14 cellular contexts compared by ENCODE assay signal in genomic region chr7:47318395-47319182, GRCh38.
A peak's percentile ranks its signal among the peaks of the same experiment; 100 is the strongest.
DNase-seq lines count a peak whose midpoint lies in the region; ATAC-seq and TF ChIP-seq lines count a peak whose summit lies in the region.
"Had no signal": no experiment of that assay in that cellular context is flagged by ENCODE, and none has a peak within 500 bp of the region (broad histone marks: within the 10 kb centered on the region; RNA-seq: fewer than 3 reads in every experiment).

No MANE protein-coding gene starts in this region.

- WGBS in stomach, 5 donors = 66 to 89% (median 83%) methylated on average over 9 of the region's 9 CpGs
- WGBS in ovary, 3 donors = 85 to 86% (median 86%) methylated on average over 9 of the region's 9 CpGs

- POLR2A ChIA-PET in activated CD4-positive, alpha-beta memory T cell treated with anti-CD3 and anti-CD28 coated beads, Interleukin-2, amount 10 ng/mL, durations not matched to agents 7 days and 5 days (lab: Charles Lee) = no interaction called here

- H3K4me1 ChIP-seq in stomach = peaks cover 19 to 25% (median 21%) of the 10 kb centered on the region in 4 donors
- peaks cover 11% of the 10 kb centered on the region for H3K4me1 ChIP-seq in ovary (ENCODE audit: insufficient read depth)
- H3K4me1 ChIP-seq: uterus had no signal

- H3K9me3 Mint-ChIP-seq in nephron progenitor cell = peaks cover 17% of the 10 kb centered on the region
- H3K9me3 Mint-ChIP-seq in activated CD4-positive, alpha-beta memory T cell treated with anti-CD3 and anti-CD28 coated beads, Interleukin-2, amount 10 ng/mL, durations not matched to agents 7 days and 5 days = peaks cover 5% of the 10 kb centered on the region

- CTCF ChIA-PET in activated CD4-positive, alpha-beta memory T cell treated with anti-CD3 and anti-CD28 coated beads, Interleukin-2, amount 10 ng/mL, durations not matched to agents 7 days and 5 days (lab: Charles Lee) = no interaction called here

- TF ChIP-seq POLR2A in stomach (IDR thresholded peaks at IDR 0.05) (no peak), ovary (IDR thresholded peaks at IDR 0.05) (no peak)

- H3K36me3 Mint-ChIP-seq in nephron progenitor cell (ENCODE audit: low read depth) = peaks cover 60% of the 10 kb centered on the region
- H3K36me3 Mint-ChIP-seq in activated CD4-positive, alpha-beta memory T cell treated with anti-CD3 and anti-CD28 coated beads, Interleukin-2, amount 10 ng/mL, durations not matched to agents 7 days and 5 days (ENCODE audit: low read depth) = no peaks in the 10 kb centered on the region
- H3K36me3 Mint-ChIP-seq: activated CD8-positive, alpha-beta memory T cell treated with anti-CD3 and anti-CD28 coated beads, Interleukin-2, amount 10 ng/mL, durations not matched to agents 7 days and 5 days had no signal

- no peaks in the 10 kb centered on the region for H3K9me3 ChIP-seq in stomach
- no peaks in the 10 kb centered on the region for H3K9me3 ChIP-seq in ovary
- H3K9me3 ChIP-seq: sigmoid colon, uterus had no signal

- H3K4me1 Mint-ChIP-seq in nephron progenitor cell = peaks cover 67% of the 10 kb centered on the region
- H3K4me1 Mint-ChIP-seq in activated CD4-positive, alpha-beta memory T cell treated with anti-CD3 and anti-CD28 coated beads, Interleukin-2, amount 10 ng/mL, durations not matched to agents 7 days and 5 days = no peaks in the 10 kb centered on the region

- H3K36me3 ChIP-seq in stomach (peaks cover 4 to 54% (median 40%) of the 10 kb centered on the region in 4 donors), ovary (no peaks in the 10 kb centered on the region)
- H3K36me3 ChIP-seq: uterus had no signal

- ATAC-seq in GM19023 (IDR thresholded peaks at IDR 0.05; ENCODE audit: unreplicated experiment) (peak; percentile 69), GM21619 (IDR thresholded peaks at IDR 0.05; ENCODE audit: unreplicated experiment) (peak; percentile 72), HG03558 (IDR thresholded peaks at IDR 0.05; ENCODE audit: extremely low read depth, unreplicated experiment) (peak; percentile 64)
- ATAC-seq: activated CD8-positive, alpha-beta memory T cell treated with anti-CD3 and anti-CD28 coated beads, Interleukin-2, amount 10 ng/mL, durations not matched to agents 7 days and 5 days; K562 had no signal

- H3K4me3 ChIP-seq in stomach (no peak overlapping the region), ovary (no peak overlapping the region)
- H3K4me3 ChIP-seq: K562, sigmoid colon, uterus had no signal

- H3K27ac ChIP-seq in stomach (peak overlapping the region in 1 of 5 donors; percentile 1), ovary (no peak overlapping the region)
- H3K27ac ChIP-seq: uterus had no signal

- intact Hi-C loops in stomach (cut with DNase I; ENCODE audit: low total_unique reads) (no loop called here), ovary (cut with DNase I) (no loop called here)

- TF ChIP-seq EP300 in stomach (IDR thresholded peaks at IDR 0.05) = no peak
- no peak for TF ChIP-seq EP300 in ovary (IDR thresholded peaks at IDR 0.05)

- peak overlapping the region; percentile 9 for H3K27ac Mint-ChIP-seq in nephron progenitor cell
- H3K27ac Mint-ChIP-seq in activated CD4-positive, alpha-beta memory T cell treated with anti-CD3 and anti-CD28 coated beads, Interleukin-2, amount 10 ng/mL, durations not matched to agents 7 days and 5 days = no peak overlapping the region
- H3K27ac Mint-ChIP-seq: activated CD8-positive, alpha-beta memory T cell treated with anti-CD3 and anti-CD28 coated beads, Interleukin-2, amount 10 ng/mL, durations not matched to agents 7 days and 5 days; T-helper 2 cell treated with Interferon-gamma antibody and Interleukin-4, amounts not matched to agents 5 μg/mL and 100 μg/mL, for 36 hours had no signal

- H3K4me3 Mint-ChIP-seq in nephron progenitor cell = no peak overlapping the region
- H3K4me3 Mint-ChIP-seq in activated CD4-positive, alpha-beta memory T cell treated with anti-CD3 and anti-CD28 coated beads, Interleukin-2, amount 10 ng/mL, durations not matched to agents 7 days and 5 days = no peak overlapping the region
- H3K4me3 Mint-ChIP-seq: activated CD8-positive, alpha-beta memory T cell treated with anti-CD3 and anti-CD28 coated beads, Interleukin-2, amount 10 ng/mL, durations not matched to agents 7 days and 5 days; T-helper 2 cell treated with Interferon-gamma antibody and Interleukin-4, amounts not matched to agents 5 μg/mL and 100 μg/mL, for 36 hours had no signal

- DNase-seq in nephron progenitor cell = no peak
- DNase-seq in activated CD4-positive, alpha-beta memory T cell treated with anti-CD3 and anti-CD28 coated beads, Interleukin-2, amount 10 ng/mL, durations not matched to agents 7 days and 5 days = no peak
- no peak for DNase-seq in stomach
- DNase-seq in NK-92 treated with Interleukin-12 subunit alpha and Interleukin-12 subunit beta, amount 100 ng/mL, for 24 hours (lab: John Stamatoyannopoulos, UW) = no peak
- DNase-seq in ovary = no peak
- DNase-seq: activated CD8-positive, alpha-beta memory T cell treated with anti-CD3 and anti-CD28 coated beads, Interleukin-2, amount 10 ng/mL, durations not matched to agents 7 days and 5 days; NCI-H2107; sigmoid colon; uterus had no signal

- no peak for TF ChIP-seq CTCF in nephron progenitor cell (IDR thresholded peaks at IDR 0.05)
- no peak for TF ChIP-seq CTCF in stomach (IDR thresholded peaks at IDR 0.05)
- TF ChIP-seq CTCF in ovary (IDR thresholded peaks at IDR 0.05) = no peak

- no peaks in the 10 kb centered on the region for H3K27me3 Mint-ChIP-seq in nephron progenitor cell (ENCODE audit: low read depth, poor library complexity)
- H3K27me3 Mint-ChIP-seq in activated CD4-positive, alpha-beta memory T cell treated with anti-CD3 and anti-CD28 coated beads, Interleukin-2, amount 10 ng/mL, durations not matched to agents 7 days and 5 days = no peaks in the 10 kb centered on the region
- H3K27me3 Mint-ChIP-seq: activated CD8-positive, alpha-beta memory T cell treated with anti-CD3 and anti-CD28 coated beads, Interleukin-2, amount 10 ng/mL, durations not matched to agents 7 days and 5 days had no signal

- H3K27me3 ChIP-seq in stomach (no peaks in the 10 kb centered on the region), ovary (no peaks in the 10 kb centered on the region)
- H3K27me3 ChIP-seq: sigmoid colon, uterus had no signal
